ENCODE assay signal across 16 cellular contexts in the genomic region with DNA sequence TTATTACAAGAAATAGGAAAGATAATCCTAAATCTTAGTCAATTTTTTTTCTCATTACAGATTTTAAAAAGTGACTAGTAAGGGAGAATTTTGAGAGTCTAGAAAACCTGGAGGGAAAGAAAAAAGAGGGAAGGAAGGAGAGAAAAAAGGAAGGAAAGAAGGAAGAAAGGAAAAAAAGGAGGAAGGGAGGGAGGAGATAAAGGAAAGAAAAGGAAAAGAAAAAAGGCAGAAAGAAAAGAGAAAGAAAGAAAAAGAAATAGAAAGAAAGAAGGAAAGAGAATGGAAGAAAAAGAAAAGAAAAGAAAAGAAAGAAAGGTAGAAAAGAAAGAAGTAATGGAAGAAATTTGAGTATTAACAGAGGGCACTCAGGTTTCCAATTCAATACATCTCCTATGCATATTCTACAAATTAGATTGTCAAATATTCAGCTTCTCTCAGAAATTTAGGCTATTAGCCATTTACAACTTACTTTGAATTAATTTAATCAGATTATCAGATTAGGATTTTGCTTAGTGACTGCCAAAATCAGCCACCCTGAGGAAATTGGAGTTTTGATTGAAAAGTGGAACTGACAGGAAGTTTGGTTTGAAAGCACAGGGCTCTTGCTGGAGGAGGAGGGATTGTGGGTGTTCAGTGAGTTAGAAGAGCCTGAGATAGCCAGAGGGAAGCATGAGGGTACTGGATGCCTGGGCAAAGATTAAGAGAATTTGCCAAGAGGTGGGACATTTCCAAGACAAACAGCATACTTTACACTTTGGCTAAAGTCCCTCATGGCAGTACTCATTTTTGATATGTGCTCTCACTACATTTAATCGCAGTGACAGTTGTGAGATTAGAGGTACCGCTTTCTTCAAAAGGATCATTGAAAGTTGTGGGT.
DNase-seq lines count a peak whose midpoint lies in the region; TF ChIP-seq lines count a peak whose summit lies in the region.
"Had no signal": no experiment of that assay in that cellular context is flagged by ENCODE, and none has a peak within 500 bp of the region (broad histone marks: within the 10 kb centered on the region; RNA-seq: fewer than 3 reads in every experiment).

No MANE protein-coding gene starts in this region.

- H3K4me1 ChIP-seq in sigmoid colon (no peaks in the 10 kb centered on the region), HAP-1 (peaks cover 8% of the 10 kb centered on the region; the same call in 1 of the 2 replicates)
- H3K4me1 ChIP-seq: stomach had no signal

- peak overlapping the region; percentile 65 for H3K27ac Mint-ChIP-seq in mesothelial cell of epicardium
- H3K27ac Mint-ChIP-seq: activated naive CD8-positive, alpha-beta T cell treated with anti-CD3 and anti-CD28 coated beads, Interleukin-2, amount 50 U/mL, for 24 hours; activated T-cell treated with anti-CD3 and anti-CD28 coated beads, Interleukin-2, amount 50 U/mL, for 24 hours; endodermal cell had no signal

- H3K9me3 ChIP-seq in sigmoid colon (no peaks in the 10 kb centered on the region), HAP-1 (no peaks in the 10 kb centered on the region)

- no peak for TF ChIP-seq EP300 in sigmoid colon (IDR thresholded peaks at IDR 0.05)

- intact Hi-C loops in sigmoid colon (cut with DNase I): no loop called here

- H3K27me3 Mint-ChIP-seq in mesothelial cell of epicardium (ENCODE audit: low read depth): no peaks in the 10 kb centered on the region
- H3K27me3 Mint-ChIP-seq: activated naive CD8-positive, alpha-beta T cell treated with anti-CD3 and anti-CD28 coated beads, Interleukin-2, amount 50 U/mL, for 24 hours; activated T-cell treated with anti-CD3 and anti-CD28 coated beads, Interleukin-2, amount 50 U/mL, for 24 hours had no signal

- H3K4me3 ChIP-seq in astrocyte of the spinal cord (ENCODE audit: low read depth, low read length) (no peak overlapping the region), sigmoid colon (no peak overlapping the region), HAP-1 (no peak overlapping the region)
- H3K4me3 ChIP-seq: GM12878, stomach had no signal

- H3K4me1 Mint-ChIP-seq in mesothelial cell of epicardium: peaks cover 14% of the 10 kb centered on the region
- H3K4me1 Mint-ChIP-seq: activated naive CD8-positive, alpha-beta T cell treated with anti-CD3 and anti-CD28 coated beads, Interleukin-2, amount 50 U/mL, for 24 hours; endodermal cell had no signal

- WGBS in sigmoid colon, 2 donors: 88 to 96% methylated on average over 2 of the region's 2 CpGs

- H3K27ac ChIP-seq in sigmoid colon: no peak overlapping the region
- H3K27ac ChIP-seq: stomach had no signal

- no peaks in the 10 kb centered on the region for H3K36me3 ChIP-seq in sigmoid colon
- H3K36me3 ChIP-seq in HAP-1 (replicated peaks): no peaks in the 10 kb centered on the region
- H3K36me3 ChIP-seq: stomach had no signal

- peaks cover 28% of the 10 kb centered on the region for H3K36me3 Mint-ChIP-seq in mesothelial cell of epicardium

- no peak overlapping the region for H3K4me3 Mint-ChIP-seq in mesothelial cell of epicardium
- H3K4me3 Mint-ChIP-seq: activated naive CD8-positive, alpha-beta T cell treated with anti-CD3 and anti-CD28 coated beads, Interleukin-2, amount 50 U/mL, for 24 hours; activated T-cell treated with anti-CD3 and anti-CD28 coated beads, Interleukin-2, amount 50 U/mL, for 24 hours; endodermal cell had no signal

- TF ChIP-seq CTCF in astrocyte of the spinal cord (IDR thresholded peaks at IDR 0.05; ENCODE audit: low read depth, low read length): no peak
- TF ChIP-seq CTCF in mesothelial cell of epicardium (IDR thresholded peaks at IDR 0.05; ENCODE audit: unreplicated experiment): no peak
- no peak for TF ChIP-seq CTCF in sigmoid colon (IDR thresholded peaks at IDR 0.05)
- no peak for TF ChIP-seq CTCF in GM10266 (IDR thresholded peaks at IDR 0.05; ENCODE audit: control insufficient read depth, insufficient read depth, low read depth, missing control alignments)

- TF ChIP-seq POLR2A in sigmoid colon (IDR thresholded peaks at IDR 0.05): no peak

- no peaks in the 10 kb centered on the region for H3K27me3 ChIP-seq in sigmoid colon
- H3K27me3 ChIP-seq in HAP-1 (ENCODE audit: low read depth): no peaks in the 10 kb centered on the region
- H3K27me3 ChIP-seq: stomach had no signal

- DNase-seq in A172 (ENCODE audit: low spot score) (peak; percentile 41), LHCN-M2 (ENCODE audit: low read depth) (peak; percentile 14), astrocyte of the spinal cord (ENCODE audit: low read depth, low spot score) (peak; percentile 23), mesothelial cell of epicardium (ENCODE audit: low spot score in 2 of 2, unreplicated experiment in 2 of 2) (no peak), sigmoid colon (no peak), GM10266 (ENCODE audit: extremely low spot score) (no peak), HAP-1 (ENCODE audit: low spot score in 2 of 2) (no peak), NCI-H2196 treated with DMSO at 0.1 percent for 48 hours (lab: John Stamatoyannopoulos, UW; ENCODE audit: unreplicated experiment) (no peak)
- DNase-seq: activated CD4-positive, alpha-beta T cell treated with anti-CD3 and anti-CD28 coated beads, Interleukin-2, amount 50 U/mL, for 1 hour; activated naive CD8-positive, alpha-beta T cell treated with anti-CD3 and anti-CD28 coated beads, Interleukin-2, amount 50 U/mL, for 24 hours; activated T-cell treated with anti-CD3 and anti-CD28 coated beads, Interleukin-2, amount 50 U/mL, for 24 hours; endodermal cell; hypothalamus; NCI-H1694 treated with DMSO at 0.1 percent for 48 hours; stomach had no signal

- in situ Hi-C loops in astrocyte of the spinal cord (cut with HindIII; ENCODE audit: low sequenced_read_pairs): no loop called here
- in situ Hi-C loops in HAP-1 (cut with MboI; ENCODE audit: low sequenced_read_pairs): no loop called here

- peaks cover 14% of the 10 kb centered on the region for H3K9me3 Mint-ChIP-seq in mesothelial cell of epicardium
- H3K9me3 Mint-ChIP-seq: activated T-cell treated with anti-CD3 and anti-CD28 coated beads, Interleukin-2, amount 50 U/mL, for 24 hours had no signal

Comparison
In these comparisons a context has a peak if more than half of its experiments do, and no peak if none do; other contexts are left out.
1. DNase-seq: peak in A172 (single experiment), LHCN-M2 (single experiment) and astrocyte of the spinal cord (single experiment); none in mesothelial cell of epicardium (0 of 2), sigmoid colon (single experiment), GM10266 (single experiment), HAP-1 (0 of 2) and NCI-H2196 treated with DMSO at 0.1 percent for 48 hours (single experiment).